In genomic region chr21:39079617-39080016, GRCh38 we compare ENCODE assay signal across 12 cellular contexts.
A peak's percentile ranks its signal among the peaks of the same experiment; 100 is the strongest.
DNase-seq lines count a peak whose midpoint lies in the region; ATAC-seq, FAIRE-seq and TF ChIP-seq lines count a peak whose summit lies in the region.
"Had no signal": no experiment of that assay in that cellular context is flagged by ENCODE, and none has a peak within 500 bp of the region (broad histone marks: within the 10 kb centered on the region; RNA-seq: fewer than 3 reads in every experiment).

No MANE protein-coding gene starts in this region.

- no peak overlapping the region for H3K27ac ChIP-seq in caudate nucleus (ENCODE audit: low read depth, low read length)
- no peak overlapping the region for H3K27ac ChIP-seq in keratinocyte (ENCODE audit: control insufficient read depth, insufficient read depth, low read length)

- H2AFZ ChIP-seq in keratinocyte (ENCODE audit: control insufficient read depth, low read length), result no peak overlapping the region

- no peaks in the 10 kb centered on the region for H3K9me1 ChIP-seq in keratinocyte (ENCODE audit: control insufficient read depth, extremely low read depth, insufficient read depth, low read length)

- no peaks in the 10 kb centered on the region for H3K36me3 ChIP-seq in keratinocyte (ENCODE audit: control insufficient read depth in 2 of 2, extremely low read depth in 1 of 2, insufficient read depth in 2 of 2, low read length in 2 of 2)

- H4K20me1 ChIP-seq in keratinocyte (ENCODE audit: control insufficient read depth, extremely low read depth, insufficient read depth, low read length), result no peaks in the 10 kb centered on the region

- no peak for FAIRE-seq in keratinocyte (lab: Jason Lieb, UNC)
- FAIRE-seq: frontal cortex had no signal

- no peak overlapping the region for H3K9ac ChIP-seq in keratinocyte (ENCODE audit: control insufficient read depth, extremely low read depth, insufficient read depth, low read length)

- no peak overlapping the region for H3K4me3 ChIP-seq in keratinocyte (ENCODE audit: control insufficient read depth in 2 of 3, extremely low read depth in 1 of 3, insufficient read depth in 2 of 3, low read depth in 1 of 3, low read length in 3 of 3)

- peak; percentile 22 for DNase-seq in HT-29 (ENCODE audit: low spot score)
- DNase-seq in caudate nucleus (lab: John Stamatoyannopoulos, UW), result peak in 46 of 61 donors; percentile 12 to 89 (median 50)
- no peak for DNase-seq in keratinocyte (ENCODE audit: low read depth, low spot score)
- peak; percentile 94 for DNase-seq in posterior vena cava (ENCODE audit: low spot score)
- no peak for DNase-seq in GM10266 (ENCODE audit: extremely low spot score)
- DNase-seq in NCI-H748 treated with DMSO at 0.1 percent for 48 hours (lab: John Stamatoyannopoulos, UW), result no peak
- no peak for DNase-seq in NAMALWA (ENCODE audit: low spot score)
- DNase-seq: activated CD4-positive, CD25-positive, alpha-beta regulatory T cell; central memory CD4-positive, alpha-beta T cell; SHP77 had no signal

- H3K79me2 ChIP-seq in keratinocyte (ENCODE audit: control insufficient read depth, insufficient read depth, low read length), result no peaks in the 10 kb centered on the region

- intact Hi-C loops in posterior vena cava (cut with DNase I), result no loop called here

- H3K27me3 ChIP-seq in keratinocyte (ENCODE audit: control insufficient read depth, extremely low read depth, insufficient read depth, low read length), result no peaks in the 10 kb centered on the region

- H3K4me2 ChIP-seq in keratinocyte (ENCODE audit: control insufficient read depth, extremely low read depth, insufficient read depth, low read depth, low read length), result peak overlapping the region; percentile 22

- dilution Hi-C loops in keratinocyte (cut with MboI; ENCODE audit: extremely low pct_ligation_motif_present, low sequenced_read_pairs), result no loop called here

- TF ChIP-seq CTCF in keratinocyte (optimal IDR thresholded peaks at IDR 0.05 in 1 of 3, IDR thresholded peaks at IDR 0.05 in 1 of 3, conservative IDR thresholded peaks at IDR 0.05 in 1 of 3; ENCODE audit: extremely low read depth in 1 of 3, insufficient read depth in 2 of 3, low read length in 3 of 3), result no peak
- TF ChIP-seq CTCF in GM10266 (IDR thresholded peaks at IDR 0.05; ENCODE audit: control insufficient read depth, insufficient read depth, low read depth, missing control alignments), result no peak

- no peaks in the 10 kb centered on the region for H3K9me3 ChIP-seq in keratinocyte (ENCODE audit: control insufficient read depth, low read depth, low read length)

- H3K4me1 ChIP-seq in keratinocyte (ENCODE audit: control insufficient read depth, extremely low read depth, insufficient read depth, low read length), result peaks cover 22% of the 10 kb centered on the region

- no peak for ATAC-seq in GM21825 (IDR thresholded peaks at IDR 0.05; ENCODE audit: unreplicated experiment)

Comparison
In these comparisons a context has a peak if more than half of its experiments do, and no peak if none do; other contexts are left out.
1. DNase-seq: peak in HT-29 (single experiment), caudate nucleus (46 of 61) and posterior vena cava (single experiment); none in keratinocyte (single experiment), GM10266 (single experiment), NCI-H748 treated with DMSO at 0.1 percent for 48 hours (single experiment) and NAMALWA (single experiment).